Comparison of ENCODE assay signal across 12 cellular contexts in genomic region chr1:64072089-64072835, GRCh38.
DNase-seq lines count a peak whose midpoint lies in the region; ATAC-seq and TF ChIP-seq lines count a peak whose summit lies in the region.
"Had no signal": no experiment of that assay in that cellular context is flagged by ENCODE, and none has a peak within 500 bp of the region (broad histone marks: within the 10 kb centered on the region; RNA-seq: fewer than 3 reads in every experiment).

No MANE protein-coding gene starts in this region.

- POLR2A ChIA-PET in HEK293 (lab: Yijun Ruan, JAX): no interaction called here

- H3K4me3 ChIP-seq in HEK293 (ENCODE audit: low read depth, low read length) (no peak overlapping the region), SJSA1 (no peak overlapping the region)

- H3K36me3 ChIP-seq in HEK293 (ENCODE audit: control insufficient read depth in 2 of 2, insufficient read depth in 1 of 2, low read length in 2 of 2): no peaks in the 10 kb centered on the region
- H3K36me3 ChIP-seq in SJSA1: no peaks in the 10 kb centered on the region

- H3K4me1 ChIP-seq in HEK293 (ENCODE audit: control insufficient read depth, insufficient read depth, low read length) (peaks cover 12% of the 10 kb centered on the region; the same call in 1 of the 2 replicates), SJSA1 (replicated peaks) (peaks cover 30% of the 10 kb centered on the region)

- peak in 1 of 2 experiments; percentile 85 for DNase-seq in SJSA1 (ENCODE audit: low read depth in 1 of 2, low spot score in 2 of 2)
- peak; percentile 67 for DNase-seq in epithelial cell of prostate (ENCODE audit: low read depth, low spot score)
- peak; percentile 56 for DNase-seq in pulmonary artery endothelial cell (ENCODE audit: low read depth, low spot score)
- DNase-seq in nucleus accumbens (lab: John Stamatoyannopoulos, UW): no peak
- DNase-seq in NCI-H1105 (lab: John Stamatoyannopoulos, UW): no peak
- DNase-seq: activated CD4-positive, CD25-positive, alpha-beta regulatory T cell treated with anti-CD3 and anti-CD28 coated beads, Interleukin-2, amount 50 U/mL, for 72 hours; immature natural killer cell; NCI-H2171; SHP77 treated with DMSO at 0.1 percent for 48 hours; stimulated activated CD4-positive, alpha-beta T cell treated with anti-CD3 and anti-CD28 coated beads, Interleukin-4, amount 100 ng/mL, for 4 hours had no signal

- H3K27ac ChIP-seq in HEK293 (ENCODE audit: extremely low read depth, low read depth, low read length) (no peak overlapping the region), SJSA1 (peak overlapping the region; percentile 42), epithelial cell of prostate (no peak overlapping the region)

- ATAC-seq in activated CD4-positive, CD25-positive, alpha-beta regulatory T cell treated with anti-CD3 and anti-CD28 coated beads, Interleukin-2, amount 50 U/mL, for 24 hours: no peak

- H3K27me3 ChIP-seq in SJSA1 (replicated peaks): no peaks in the 10 kb centered on the region

- H3K9me3 ChIP-seq in HEK293 (ENCODE audit: control insufficient read depth, insufficient read depth, low read depth, low read length) (no peaks in the 10 kb centered on the region), SJSA1 (replicated peaks) (no peaks in the 10 kb centered on the region)

- TF ChIP-seq CTCF in HEK293 (tag by site-specific recombination; IDR thresholded peaks at IDR 0.05): no peak

- CTCF ChIA-PET in HEK293 (lab: Yijun Ruan, JAX): no interaction called here

TF ChIP-seq in HEK293, 187 proteins besides CTCF, POLR2A, EP300 and RAD21 (continues in another document):
- TF ChIP-seq ZBTB48 (tag by site-specific recombination; IDR thresholded peaks at IDR 0.05): peak; percentile 55; the same call in 1 of the 2 replicates
- TF ChIP-seq ZNF335 (tag by site-specific recombination; conservative IDR thresholded peaks at IDR 0.05): peak; percentile 37; the same call in 1 of the 2 replicates
- TF ChIP-seq ZFP3 (tag by site-specific recombination; IDR thresholded peaks at IDR 0.05; ENCODE audit: low read depth): no peak
- TF ChIP-seq MYNN (tag by site-specific recombination; IDR thresholded peaks at IDR 0.05; ENCODE audit: borderline replicate concordance): no peak
- TF ChIP-seq ZNF747 (tag by site-specific recombination; IDR thresholded peaks at IDR 0.05): no peak
- TF ChIP-seq HOXA7 (CRISPR knock-in tag; IDR thresholded peaks at IDR 0.05; ENCODE audit: borderline replicate concordance): no peak
- TF ChIP-seq ZBTB44 (tag by site-specific recombination; IDR thresholded peaks at IDR 0.05): 0 out of 2 replicates have a peak, but pooled peaks have one; percentile 16
- no peak for TF ChIP-seq BCL11A (tag by site-specific recombination; IDR thresholded peaks at IDR 0.05; ENCODE audit: low read depth)
- TF ChIP-seq IKZF3 (tag by site-specific recombination; IDR thresholded peaks at IDR 0.05): peak; percentile 64; the same call in 1 of the 2 replicates
- TF ChIP-seq ZNF184 (tag by site-specific recombination; IDR thresholded peaks at IDR 0.05): no peak
- TF ChIP-seq, protein P1, sequence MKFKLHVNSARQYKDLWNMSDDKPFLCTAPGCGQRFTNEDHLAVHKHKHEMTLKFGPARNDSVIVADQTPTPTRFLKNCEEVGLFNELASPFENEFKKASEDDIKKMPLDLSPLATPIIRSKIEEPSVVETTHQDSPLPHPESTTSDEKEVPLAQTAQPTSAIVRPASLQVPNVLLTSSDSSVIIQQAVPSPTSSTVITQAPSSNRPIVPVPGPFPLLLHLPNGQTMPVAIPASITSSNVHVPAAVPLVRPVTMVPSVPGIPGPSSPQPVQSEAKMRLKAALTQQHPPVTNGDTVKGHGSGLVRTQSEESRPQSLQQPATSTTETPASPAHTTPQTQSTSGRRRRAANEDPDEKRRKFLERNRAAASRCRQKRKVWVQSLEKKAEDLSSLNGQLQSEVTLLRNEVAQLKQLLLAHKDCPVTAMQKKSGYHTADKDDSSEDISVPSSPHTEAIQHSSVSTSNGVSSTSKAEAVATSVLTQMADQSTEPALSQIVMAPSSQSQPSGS (tag by site-specific recombination; IDR thresholded peaks at IDR 0.05; ENCODE audit: low read depth): peak; percentile 97
- no peak for TF ChIP-seq KLF8 (tag by site-specific recombination; IDR thresholded peaks at IDR 0.05)
- TF ChIP-seq SCRT1 (tag by site-specific recombination; IDR thresholded peaks at IDR 0.05; ENCODE audit: borderline replicate concordance): 0 out of 2 replicates have a peak, but pooled peaks have one; percentile 33
- TF ChIP-seq, protein P2, sequence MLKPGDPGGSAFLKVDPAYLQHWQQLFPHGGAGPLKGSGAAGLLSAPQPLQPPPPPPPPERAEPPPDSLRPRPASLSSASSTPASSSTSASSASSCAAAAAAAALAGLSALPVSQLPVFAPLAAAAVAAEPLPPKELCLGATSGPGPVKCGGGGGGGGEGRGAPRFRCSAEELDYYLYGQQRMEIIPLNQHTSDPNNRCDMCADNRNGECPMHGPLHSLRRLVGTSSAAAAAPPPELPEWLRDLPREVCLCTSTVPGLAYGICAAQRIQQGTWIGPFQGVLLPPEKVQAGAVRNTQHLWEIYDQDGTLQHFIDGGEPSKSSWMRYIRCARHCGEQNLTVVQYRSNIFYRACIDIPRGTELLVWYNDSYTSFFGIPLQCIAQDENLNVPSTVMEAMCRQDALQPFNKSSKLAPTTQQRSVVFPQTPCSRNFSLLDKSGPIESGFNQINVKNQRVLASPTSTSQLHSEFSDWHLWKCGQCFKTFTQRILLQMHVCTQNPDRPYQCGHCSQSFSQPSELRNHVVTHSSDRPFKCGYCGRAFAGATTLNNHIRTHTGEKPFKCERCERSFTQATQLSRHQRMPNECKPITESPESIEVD (tag by site-specific recombination; IDR thresholded peaks at IDR 0.05): no peak; the same call in 1 of the 2 replicates
- peak; percentile 49; the same call in 1 of the 2 replicates for TF ChIP-seq SCRT2 (tag by site-specific recombination; IDR thresholded peaks at IDR 0.05)
- TF ChIP-seq, protein P3, sequence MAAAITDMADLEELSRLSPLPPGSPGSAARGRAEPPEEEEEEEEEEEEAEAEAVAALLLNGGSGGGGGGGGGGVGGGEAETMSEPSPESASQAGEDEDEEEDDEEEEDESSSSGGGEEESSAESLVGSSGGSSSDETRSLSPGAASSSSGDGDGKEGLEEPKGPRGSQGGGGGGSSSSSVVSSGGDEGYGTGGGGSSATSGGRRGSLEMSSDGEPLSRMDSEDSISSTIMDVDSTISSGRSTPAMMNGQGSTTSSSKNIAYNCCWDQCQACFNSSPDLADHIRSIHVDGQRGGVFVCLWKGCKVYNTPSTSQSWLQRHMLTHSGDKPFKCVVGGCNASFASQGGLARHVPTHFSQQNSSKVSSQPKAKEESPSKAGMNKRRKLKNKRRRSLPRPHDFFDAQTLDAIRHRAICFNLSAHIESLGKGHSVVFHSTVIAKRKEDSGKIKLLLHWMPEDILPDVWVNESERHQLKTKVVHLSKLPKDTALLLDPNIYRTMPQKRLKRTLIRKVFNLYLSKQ (tag by site-specific recombination; IDR thresholded peaks at IDR 0.05; ENCODE audit: borderline replicate concordance): no peak
- 0 out of 2 replicates have a peak, but pooled peaks have one; percentile 22 for TF ChIP-seq ZNF843 (tag by site-specific recombination; IDR thresholded peaks at IDR 0.05)
- peak; percentile 17; the same call in 1 of the 2 replicates for TF ChIP-seq ZNF398 (tag by site-specific recombination; IDR thresholded peaks at IDR 0.05)
- peak; percentile 76 for TF ChIP-seq ZNF629 (tag by site-specific recombination; IDR thresholded peaks at IDR 0.05)
- TF ChIP-seq ZNF223 (tag by site-specific recombination; IDR thresholded peaks at IDR 0.05): no peak
- peak; percentile 16; the same call in 1 of the 2 replicates for TF ChIP-seq FEZF1 (tag by site-specific recombination; IDR thresholded peaks at IDR 0.05)
- TF ChIP-seq ZBTB21 (tag by site-specific recombination; IDR thresholded peaks at IDR 0.05): peak; percentile 58; the same call in 1 of the 2 replicates

Comparison
In these comparisons a context has a peak if more than half of its experiments do, and no peak if none do; other contexts are left out.
1. DNase-seq: peak in epithelial cell of prostate (single experiment) and pulmonary artery endothelial cell (single experiment); none in nucleus accumbens (0 of 56) and NCI-H1105 (single experiment).